1 cellular context compared by ENCODE assay signal in the genomic region with DNA sequence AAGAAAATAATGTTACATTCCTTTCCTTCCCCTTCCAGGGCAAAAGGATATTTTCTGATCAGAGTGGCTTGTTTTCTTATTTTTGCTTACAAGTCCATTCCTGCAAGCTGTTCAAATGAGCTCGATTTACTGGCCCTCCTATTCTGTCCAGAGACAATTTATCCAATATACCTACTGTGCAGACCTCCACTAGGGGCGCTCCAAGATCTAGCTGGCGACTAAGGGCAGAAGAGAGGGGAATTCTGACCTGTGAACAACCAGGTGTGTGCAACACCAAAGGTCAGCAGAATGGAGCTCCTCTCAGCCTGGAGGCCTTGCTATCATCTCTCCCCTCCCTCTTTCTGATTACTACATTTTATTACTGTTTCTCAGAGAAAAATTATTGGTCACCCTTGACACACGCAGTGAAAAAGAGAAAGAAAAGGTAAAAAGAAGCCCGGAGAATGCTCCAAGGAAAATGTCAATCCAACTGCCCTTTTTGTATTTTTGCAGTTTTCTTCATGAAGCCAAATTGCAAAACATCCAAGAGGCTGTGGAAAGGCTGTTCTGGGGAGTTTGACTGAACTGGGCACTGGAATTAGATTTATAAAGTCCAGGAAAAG.
TF ChIP-seq lines count a peak whose summit lies in the region.

No MANE protein-coding gene starts in this region.

TF ChIP-seq in GM23338, 12 proteins besides CTCF, POLR2A, EP300 and RAD21:
- TF ChIP-seq, protein P1, sequence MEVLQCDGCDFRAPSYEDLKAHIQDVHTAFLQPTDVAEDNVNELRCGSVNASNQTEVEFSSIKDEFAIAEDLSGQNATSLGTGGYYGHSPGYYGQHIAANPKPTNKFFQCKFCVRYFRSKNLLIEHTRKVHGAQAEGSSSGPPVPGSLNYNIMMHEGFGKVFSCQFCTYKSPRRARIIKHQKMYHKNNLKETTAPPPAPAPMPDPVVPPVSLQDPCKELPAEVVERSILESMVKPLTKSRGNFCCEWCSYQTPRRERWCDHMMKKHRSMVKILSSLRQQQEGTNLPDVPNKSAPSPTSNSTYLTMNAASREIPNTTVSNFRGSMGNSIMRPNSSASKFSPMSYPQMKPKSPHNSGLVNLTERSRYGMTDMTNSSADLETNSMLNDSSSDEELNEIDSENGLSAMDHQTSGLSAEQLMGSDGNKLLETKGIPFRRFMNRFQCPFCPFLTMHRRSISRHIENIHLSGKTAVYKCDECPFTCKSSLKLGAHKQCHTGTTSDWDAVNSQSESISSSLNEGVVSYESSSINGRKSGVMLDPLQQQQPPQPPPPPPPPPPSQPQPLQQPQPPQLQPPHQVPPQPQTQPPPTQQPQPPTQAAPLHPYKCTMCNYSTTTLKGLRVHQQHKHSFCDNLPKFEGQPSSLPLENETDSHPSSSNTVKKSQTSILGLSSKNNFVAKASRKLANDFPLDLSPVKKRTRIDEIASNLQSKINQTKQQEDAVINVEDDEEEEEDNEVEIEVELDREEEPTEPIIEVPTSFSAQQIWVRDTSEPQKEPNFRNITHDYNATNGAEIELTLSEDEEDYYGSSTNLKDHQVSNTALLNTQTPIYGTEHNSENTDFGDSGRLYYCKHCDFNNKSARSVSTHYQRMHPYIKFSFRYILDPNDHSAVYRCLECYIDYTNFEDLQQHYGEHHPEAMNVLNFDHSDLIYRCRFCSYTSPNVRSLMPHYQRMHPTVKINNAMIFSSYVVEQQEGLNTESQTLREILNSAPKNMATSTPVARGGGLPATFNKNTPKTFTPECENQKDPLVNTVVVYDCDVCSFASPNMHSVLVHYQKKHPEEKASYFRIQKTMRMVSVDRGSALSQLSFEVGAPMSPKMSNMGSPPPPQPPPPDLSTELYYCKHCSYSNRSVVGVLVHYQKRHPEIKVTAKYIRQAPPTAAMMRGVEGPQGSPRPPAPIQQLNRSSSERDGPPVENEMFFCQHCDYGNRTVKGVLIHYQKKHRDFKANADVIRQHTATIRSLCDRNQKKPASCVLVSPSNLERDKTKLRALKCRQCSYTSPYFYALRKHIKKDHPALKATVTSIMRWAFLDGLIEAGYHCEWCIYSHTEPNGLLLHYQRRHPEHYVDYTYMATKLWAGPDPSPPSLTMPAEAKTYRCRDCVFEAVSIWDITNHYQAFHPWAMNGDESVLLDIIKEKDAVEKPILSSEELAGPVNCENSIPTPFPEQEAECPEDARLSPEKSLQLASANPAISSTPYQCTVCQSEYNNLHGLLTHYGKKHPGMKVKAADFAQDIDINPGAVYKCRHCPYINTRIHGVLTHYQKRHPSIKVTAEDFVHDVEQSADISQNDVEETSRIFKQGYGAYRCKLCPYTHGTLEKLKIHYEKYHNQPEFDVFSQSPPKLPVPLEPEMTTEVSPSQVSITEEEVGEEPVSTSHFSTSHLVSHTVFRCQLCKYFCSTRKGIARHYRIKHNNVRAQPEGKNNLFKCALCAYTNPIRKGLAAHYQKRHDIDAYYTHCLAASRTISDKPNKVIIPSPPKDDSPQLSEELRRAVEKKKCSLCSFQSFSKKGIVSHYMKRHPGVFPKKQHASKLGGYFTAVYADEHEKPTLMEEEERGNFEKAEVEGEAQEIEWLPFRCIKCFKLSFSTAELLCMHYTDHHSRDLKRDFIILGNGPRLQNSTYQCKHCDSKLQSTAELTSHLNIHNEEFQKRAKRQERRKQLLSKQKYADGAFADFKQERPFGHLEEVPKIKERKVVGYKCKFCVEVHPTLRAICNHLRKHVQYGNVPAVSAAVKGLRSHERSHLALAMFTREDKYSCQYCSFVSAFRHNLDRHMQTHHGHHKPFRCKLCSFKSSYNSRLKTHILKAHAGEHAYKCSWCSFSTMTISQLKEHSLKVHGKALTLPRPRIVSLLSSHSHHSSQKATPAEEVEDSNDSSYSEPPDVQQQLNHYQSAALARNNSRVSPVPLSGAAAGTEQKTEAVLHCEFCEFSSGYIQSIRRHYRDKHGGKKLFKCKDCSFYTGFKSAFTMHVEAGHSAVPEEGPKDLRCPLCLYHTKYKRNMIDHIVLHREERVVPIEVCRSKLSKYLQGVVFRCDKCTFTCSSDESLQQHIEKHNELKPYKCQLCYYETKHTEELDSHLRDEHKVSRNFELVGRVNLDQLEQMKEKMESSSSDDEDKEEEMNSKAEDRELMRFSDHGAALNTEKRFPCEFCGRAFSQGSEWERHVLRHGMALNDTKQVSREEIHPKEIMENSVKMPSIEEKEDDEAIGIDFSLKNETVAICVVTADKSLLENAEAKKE (CRISPR knock-in tag; IDR thresholded peaks at IDR 0.05): no peak
- TF ChIP-seq ZNF331 (CRISPR knock-in tag; IDR thresholded peaks at IDR 0.05; ENCODE audit: low read depth) (no peak), NANOG (IDR thresholded peaks at IDR 0.05; ENCODE audit: borderline replicate concordance) (no peak), EZH2phosphoT487 (IDR thresholded peaks at IDR 0.05; ENCODE audit: unreplicated experiment) (no peak), EZH2 (IDR thresholded peaks at IDR 0.05; ENCODE audit: low read depth, unreplicated experiment) (no peak), POLR2AphosphoS5 (IDR thresholded peaks at IDR 0.05; ENCODE audit: low read depth) (no peak), CREB1 (CRISPR knock-in tag; IDR thresholded peaks at IDR 0.05; ENCODE audit: low read depth) (no peak), JUNB (IDR thresholded peaks at IDR 0.05; ENCODE audit: unreplicated experiment) (no peak), STAT1 (IDR thresholded peaks at IDR 0.05; ENCODE audit: unreplicated experiment) (no peak), ZNF114 (CRISPR knock-in tag; IDR thresholded peaks at IDR 0.05) (no peak)
- TF ChIP-seq, protein P2, sequence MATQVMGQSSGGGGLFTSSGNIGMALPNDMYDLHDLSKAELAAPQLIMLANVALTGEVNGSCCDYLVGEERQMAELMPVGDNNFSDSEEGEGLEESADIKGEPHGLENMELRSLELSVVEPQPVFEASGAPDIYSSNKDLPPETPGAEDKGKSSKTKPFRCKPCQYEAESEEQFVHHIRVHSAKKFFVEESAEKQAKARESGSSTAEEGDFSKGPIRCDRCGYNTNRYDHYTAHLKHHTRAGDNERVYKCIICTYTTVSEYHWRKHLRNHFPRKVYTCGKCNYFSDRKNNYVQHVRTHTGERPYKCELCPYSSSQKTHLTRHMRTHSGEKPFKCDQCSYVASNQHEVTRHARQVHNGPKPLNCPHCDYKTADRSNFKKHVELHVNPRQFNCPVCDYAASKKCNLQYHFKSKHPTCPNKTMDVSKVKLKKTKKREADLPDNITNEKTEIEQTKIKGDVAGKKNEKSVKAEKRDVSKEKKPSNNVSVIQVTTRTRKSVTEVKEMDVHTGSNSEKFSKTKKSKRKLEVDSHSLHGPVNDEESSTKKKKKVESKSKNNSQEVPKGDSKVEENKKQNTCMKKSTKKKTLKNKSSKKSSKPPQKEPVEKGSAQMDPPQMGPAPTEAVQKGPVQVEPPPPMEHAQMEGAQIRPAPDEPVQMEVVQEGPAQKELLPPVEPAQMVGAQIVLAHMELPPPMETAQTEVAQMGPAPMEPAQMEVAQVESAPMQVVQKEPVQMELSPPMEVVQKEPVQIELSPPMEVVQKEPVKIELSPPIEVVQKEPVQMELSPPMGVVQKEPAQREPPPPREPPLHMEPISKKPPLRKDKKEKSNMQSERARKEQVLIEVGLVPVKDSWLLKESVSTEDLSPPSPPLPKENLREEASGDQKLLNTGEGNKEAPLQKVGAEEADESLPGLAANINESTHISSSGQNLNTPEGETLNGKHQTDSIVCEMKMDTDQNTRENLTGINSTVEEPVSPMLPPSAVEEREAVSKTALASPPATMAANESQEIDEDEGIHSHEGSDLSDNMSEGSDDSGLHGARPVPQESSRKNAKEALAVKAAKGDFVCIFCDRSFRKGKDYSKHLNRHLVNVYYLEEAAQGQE (IDR thresholded peaks at IDR 0.05; ENCODE audit: unreplicated experiment): no peak
- TF ChIP-seq, protein P3, sequence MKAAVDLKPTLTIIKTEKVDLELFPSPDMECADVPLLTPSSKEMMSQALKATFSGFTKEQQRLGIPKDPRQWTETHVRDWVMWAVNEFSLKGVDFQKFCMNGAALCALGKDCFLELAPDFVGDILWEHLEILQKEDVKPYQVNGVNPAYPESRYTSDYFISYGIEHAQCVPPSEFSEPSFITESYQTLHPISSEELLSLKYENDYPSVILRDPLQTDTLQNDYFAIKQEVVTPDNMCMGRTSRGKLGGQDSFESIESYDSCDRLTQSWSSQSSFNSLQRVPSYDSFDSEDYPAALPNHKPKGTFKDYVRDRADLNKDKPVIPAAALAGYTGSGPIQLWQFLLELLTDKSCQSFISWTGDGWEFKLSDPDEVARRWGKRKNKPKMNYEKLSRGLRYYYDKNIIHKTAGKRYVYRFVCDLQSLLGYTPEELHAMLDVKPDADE (IDR thresholded peaks at IDR 0.05): no peak
